21 cellular contexts compared by ENCODE assay signal in genomic region chr3:170095771-170096170, GRCh38.
"Had no signal": no experiment of that assay in that cellular context is flagged by ENCODE, and none has a peak within 500 bp of the region (broad histone marks: within the 10 kb centered on the region; RNA-seq: fewer than 3 reads in every experiment).

No MANE protein-coding gene starts in this region.

- H3K79me2 ChIP-seq: hepatocyte had no signal

- H3K4me3 Mint-ChIP-seq: effector memory CD8-positive, alpha-beta T cell; natural killer cell treated with Interleukin-12 subunit alpha and Interleukin-12 subunit beta and Interleukin-15 and Interleukin-18, amount 100 ng/mL, for 72 hours; neural progenitor cell; stimulated activated naive B cell treated with anti-CD40 and anti-IgM and Interleukin-4, amounts not matched to agents 10 μg/mL and 1 μg/mL and 100 μg/mL, for 72 hours; stimulated activated naive CD8-positive, alpha-beta T cell treated with anti-CD3 and anti-CD28 coated beads, Interleukin-15, amount 100 ng/mL, for 72 hours had no signal

- H3K4me1 ChIP-seq: neural progenitor cell, right atrium auricular region, sigmoid colon, testis, tibial nerve, upper lobe of right lung had no signal

- H3K9me3 ChIP-seq: mucosa of descending colon, ovary, right atrium auricular region, sigmoid colon, testis, tibial nerve, upper lobe of right lung had no signal

- H3K4me3 ChIP-seq: hepatocyte, mucosa of descending colon, neural progenitor cell, ovary, right atrium auricular region, sigmoid colon, skin epidermis, testis, tibial nerve, upper lobe of right lung had no signal

- H3K9ac ChIP-seq: neural progenitor cell had no signal

- H2AFZ ChIP-seq: hepatocyte, neural progenitor cell had no signal

- H3K27me3 ChIP-seq: hepatocyte, neural progenitor cell, ovary, right atrium auricular region, sigmoid colon, testis, tibial nerve, upper lobe of right lung had no signal

- H3K9me3 Mint-ChIP-seq: effector memory CD8-positive, alpha-beta T cell; natural killer cell treated with Interleukin-12 subunit alpha and Interleukin-12 subunit beta and Interleukin-15 and Interleukin-18, amount 100 ng/mL, for 72 hours; neural progenitor cell; stimulated activated naive B cell treated with anti-CD40 and anti-IgM and Interleukin-4, amounts not matched to agents 10 μg/mL and 1 μg/mL and 100 μg/mL, for 72 hours; stimulated activated naive CD8-positive, alpha-beta T cell treated with anti-CD3 and anti-CD28 coated beads, Interleukin-15, amount 100 ng/mL, for 72 hours had no signal

- H3K4me1 Mint-ChIP-seq: neural progenitor cell had no signal

- H3K27ac ChIP-seq: hepatocyte, neural progenitor cell, ovary, right atrium auricular region, sigmoid colon, skin epidermis, testis, tibial nerve, upper lobe of right lung had no signal

- H3K27me3 Mint-ChIP-seq: effector memory CD8-positive, alpha-beta T cell; natural killer cell treated with Interleukin-12 subunit alpha and Interleukin-12 subunit beta and Interleukin-15 and Interleukin-18, amount 100 ng/mL, for 72 hours; stimulated activated naive B cell treated with anti-CD40 and anti-IgM and Interleukin-4, amounts not matched to agents 10 μg/mL and 1 μg/mL and 100 μg/mL, for 72 hours; stimulated activated naive CD8-positive, alpha-beta T cell treated with anti-CD3 and anti-CD28 coated beads, Interleukin-15, amount 100 ng/mL, for 72 hours had no signal

- H3K36me3 ChIP-seq: ovary had no signal

- DNase-seq: effector memory CD8-positive, alpha-beta T cell; erythroblast; foreskin melanocyte; head of caudate nucleus; kidney glomerular epithelial cell; mucosa of descending colon; nucleus accumbens; ovary; sigmoid colon; stimulated activated CD4-positive, alpha-beta T cell treated with anti-CD3 and anti-CD28 coated beads, Interleukin-2, amount 100 ng/mL, for 24 hours; stimulated activated CD4-positive, alpha-beta T cell treated with anti-CD3 and anti-CD28 coated beads, Interleukin-4, amount 100 ng/mL, for 4 hours; stimulated activated naive B cell treated with anti-CD40 and anti-IgM and Interleukin-4, amounts not matched to agents 10 μg/mL and 1 μg/mL and 100 μg/mL, for 72 hours; stimulated activated naive CD8-positive, alpha-beta T cell treated with anti-CD3 and anti-CD28 coated beads, Interleukin-15, amount 100 ng/mL, for 72 hours; testis; upper lobe of right lung had no signal

- H3K27ac Mint-ChIP-seq: effector memory CD8-positive, alpha-beta T cell; neural progenitor cell; stimulated activated naive CD8-positive, alpha-beta T cell treated with anti-CD3 and anti-CD28 coated beads, Interleukin-15, amount 100 ng/mL, for 72 hours had no signal

- ATAC-seq: effector memory CD8-positive, alpha-beta T cell; mucosa of descending colon; natural killer cell treated with Interleukin-12 subunit alpha and Interleukin-12 subunit beta and Interleukin-15 and Interleukin-18, amount 100 ng/mL, for 72 hours; stimulated activated naive B cell treated with anti-CD40 and anti-IgM and Interleukin-4, amounts not matched to agents 10 μg/mL and 1 μg/mL and 100 μg/mL, for 72 hours; stimulated activated naive CD8-positive, alpha-beta T cell treated with anti-CD3 and anti-CD28 coated beads, Interleukin-15, amount 100 ng/mL, for 72 hours; upper lobe of right lung had no signal

- H3K4me2 ChIP-seq: hepatocyte, neural progenitor cell had no signal
